Comparison of ENCODE assay signal across 23 cellular contexts in the genomic region with DNA sequence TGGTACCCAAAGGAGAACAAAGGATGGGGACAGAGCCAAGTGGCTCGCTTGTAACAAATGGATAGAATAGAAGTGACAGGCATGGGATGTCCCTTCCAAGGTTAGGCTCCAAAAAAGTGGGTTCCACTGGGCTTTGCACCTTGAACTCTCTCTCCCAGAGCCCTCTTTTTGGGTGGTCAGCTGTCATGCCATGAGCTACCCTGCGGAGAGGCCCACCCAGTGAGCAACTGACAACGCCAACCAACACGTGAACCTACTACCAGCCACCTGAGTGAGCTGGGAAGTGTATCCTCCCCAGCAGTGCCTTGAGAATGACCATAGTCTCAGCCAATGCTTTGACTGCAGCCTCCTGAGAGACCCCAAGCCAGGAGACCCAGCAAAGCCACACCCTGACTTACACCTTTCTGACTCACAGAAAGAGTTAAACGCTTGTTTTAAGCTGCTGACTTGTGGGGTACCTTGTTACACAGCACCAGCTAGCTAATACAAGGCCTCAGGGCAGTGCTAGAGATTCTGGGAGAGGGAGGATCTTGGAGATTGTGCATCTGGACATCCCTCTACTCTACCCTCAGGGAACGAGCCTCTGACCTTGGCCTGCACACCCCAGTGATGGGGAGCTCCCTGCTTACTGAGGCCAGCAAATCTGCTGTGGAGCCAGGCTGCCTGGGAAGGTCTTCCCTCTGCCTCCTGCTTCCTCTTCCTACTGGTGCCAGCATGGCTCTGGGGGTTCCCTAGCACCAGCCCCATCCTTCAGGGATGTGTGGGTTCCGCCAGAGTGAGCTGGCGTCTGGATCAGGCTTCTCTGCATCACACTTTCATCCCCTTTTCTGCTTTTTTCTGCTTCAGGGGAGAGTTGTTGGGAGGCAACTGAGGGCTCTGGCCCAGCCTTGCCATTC. TPM values are rescaled to one million over a fixed set of nuclear protein-coding genes. Genes with fewer than 3 reads are reported as not detected.
DNase-seq lines count a peak whose midpoint lies in the region; ATAC-seq, FAIRE-seq and TF ChIP-seq lines count a peak whose summit lies in the region.
"Had no signal": no experiment of that assay in that cellular context is flagged by ENCODE, and none has a peak within 500 bp of the region (broad histone marks: within the 10 kb centered on the region; RNA-seq: fewer than 3 reads in every experiment).

No MANE protein-coding gene starts in this region.

- no peak overlapping the region for H2AK5ac ChIP-seq in H1 (ENCODE audit: low read depth, low read length)

- POLR2A ChIA-PET in H1 (lab: Charles Lee; ENCODE audit: partially characterized antibody) = interaction anchor here (1.5 to 1.6 kb wide), 2 partner anchors 8 to 27 kb away, joined by 3 to 4 read pairs; no protein-coding TSS in a partner anchor

- no peak overlapping the region for H3K9ac ChIP-seq in H1 (replicated peaks in 1 of 4; ENCODE audit: extremely low read depth in 1 of 4, low read depth in 3 of 4, low read length in 3 of 4)
- H3K9ac ChIP-seq in neural progenitor cell = no peak overlapping the region

- peaks cover 2% of the 10 kb centered on the region for H3K9me3 Mint-ChIP-seq in neural progenitor cell
- H3K9me3 Mint-ChIP-seq in activated T-helper 1 cell treated with anti-CD3 and anti-CD28 coated beads, Interleukin-12 subunit alpha, Interleukin-12 subunit beta, Interleukin-2, Interleukin-4 antibody, amounts not matched to agents 30 ng/mL and 10 ng/mL and 1 ng/mL, durations not matched to agents 14 hours and 24 hours and 36 hours = no peaks in the 10 kb centered on the region
- H3K9me3 Mint-ChIP-seq: CD8-positive, alpha-beta memory T cell; HFFc6; IgD-negative memory B cell had no signal

- no peak overlapping the region for H4K8ac ChIP-seq in H1 (ENCODE audit: extremely low read depth, insufficient read depth, low read length)

- no peak overlapping the region for H3K4ac ChIP-seq in H1 (replicated peaks; ENCODE audit: insufficient read length, low read depth, low read length)

- H2AFZ ChIP-seq in H1 (ENCODE audit: low read length) (no peak overlapping the region), neural progenitor cell (replicated peaks) (no peak overlapping the region)

- no peaks in the 10 kb centered on the region; a peak in 1 of 7 replicates for H3K27me3 ChIP-seq in H1 (replicated peaks in 1 of 4; ENCODE audit: control insufficient read depth in 3 of 4, extremely low read depth in 1 of 4, insufficient read depth in 3 of 4, low read length in 3 of 4)
- no peaks in the 10 kb centered on the region for H3K27me3 ChIP-seq in neural progenitor cell
- H3K27me3 ChIP-seq in upper lobe of right lung = no peaks in the 10 kb centered on the region
- H3K27me3 ChIP-seq: SJSA1 had no signal

- peak; percentile 36 for DNase-seq in activated CD8-positive, alpha-beta memory T cell treated with anti-CD3 and anti-CD28 coated beads, Interleukin-2, amount 50 U/mL, for 48 hours
- DNase-seq in H1 (ENCODE audit: low read depth in 1 of 2, low spot score in 2 of 2) (peak in 1 of 2 experiments; percentile 36), neural progenitor cell (ENCODE audit: low spot score) (no peak), upper lobe of right lung (peak; percentile 46), hepatic stellate cell (ENCODE audit: low spot score) (no peak)
- DNase-seq in activated T-helper 1 cell treated with anti-CD3 and anti-CD28 coated beads, Interleukin-12 subunit alpha, Interleukin-12 subunit beta, Interleukin-2, Interleukin-4 antibody, amounts not matched to agents 30 ng/mL and 10 ng/mL and 1 ng/mL, durations not matched to agents 14 hours and 24 hours and 36 hours (ENCODE audit: low spot score) = no peak
- DNase-seq: ACHN; C1 segment of cervical spinal cord; CD8-positive, alpha-beta memory T cell; HFFc6; Karpas-422; NCI-H1436 treated with DMSO at 0.1 percent for 48 hours; NCI-H2029 treated with DMSO at 0.1 percent for 48 hours; NCI-H2171; NCI-H446 had no signal

- no peaks in the 10 kb centered on the region for H3F3A ChIP-seq in neural progenitor cell (ENCODE audit: low read depth)

- H3K36me3 ChIP-seq in H1 (ENCODE audit: control insufficient read depth in 2 of 4, insufficient read depth in 4 of 4, low read length in 3 of 4) (no peaks in the 10 kb centered on the region), neural progenitor cell (no peaks in the 10 kb centered on the region), upper lobe of right lung (no peaks in the 10 kb centered on the region)
- H3K36me3 ChIP-seq: SJSA1 had no signal

- H3K4me3 ChIP-seq in H1 (ENCODE audit: extremely low read depth in 1 of 4, insufficient read depth in 2 of 4, low read depth in 3 of 4, low read length in 4 of 4) = no peak overlapping the region
- H3K4me3 ChIP-seq in neural progenitor cell = no peak overlapping the region
- H3K4me3 ChIP-seq in upper lobe of right lung = no peak overlapping the region
- H3K4me3 ChIP-seq: SJSA1 had no signal

- WGBS in H1 (ENCODE audit: extremely low coverage in 1 of 2, insufficient coverage in 1 of 2, insufficient read length in 1 of 2, insufficient replicate concordance in 2 of 2, low coverage in 1 of 2, low lambda C conversion rate in 2 of 2, missing lambda C conversion rate in 1 of 2), 2 experiments = 85% methylated on average over 8 of the region's 8 CpGs; no CpG with 5 or more reads in 1 of the 2 experiments

- no peak overlapping the region for H4K91ac ChIP-seq in H1 (replicated peaks; ENCODE audit: insufficient read length, low read length)

- H3K4me1 ChIP-seq in H1 (replicated peaks in 1 of 4; ENCODE audit: control insufficient read depth in 3 of 4, insufficient read depth in 4 of 4, low read length in 3 of 4) (peaks cover 0 to 11% (median 9%) of the 10 kb centered on the region in 4 experiments; a peak in 6 of 7 replicates), neural progenitor cell (no peaks in the 10 kb centered on the region), upper lobe of right lung (no peaks in the 10 kb centered on the region)
- H3K4me1 ChIP-seq: SJSA1 had no signal

- TF ChIP-seq POLR2A in H1 (IDR thresholded peaks at IDR 0.05; ENCODE audit: control extremely low read depth in 1 of 2, low read depth in 2 of 2, low read length in 2 of 2) = no peak

- intact Hi-C loops in upper lobe of right lung (cut with DNase I) = no loop called here
- intact Hi-C loops in activated T-helper 1 cell treated with anti-CD3 and anti-CD28 coated beads, Interleukin-12 subunit alpha, Interleukin-12 subunit beta, Interleukin-2, Interleukin-4 antibody, amounts not matched to agents 30 ng/mL and 10 ng/mL and 1 ng/mL, durations not matched to agents 14 hours and 24 hours and 36 hours (cut with micrococcal nuclease) = no loop called here

- ATAC-seq in upper lobe of right lung (no peak), GM21360 (IDR thresholded peaks at IDR 0.05; ENCODE audit: unreplicated experiment) (no peak)
- ATAC-seq: Panc1 had no signal

- 0 out of 2 replicates have a peak overlapping the region, but pooled peaks have one; percentile 72 for H2BK20ac ChIP-seq in H1 (ENCODE audit: low read length)

- H3K27me3 Mint-ChIP-seq in neural progenitor cell (ENCODE audit: insufficient read depth, low read depth) = peaks cover 11% of the 10 kb centered on the region
- H3K27me3 Mint-ChIP-seq in activated T-helper 1 cell treated with anti-CD3 and anti-CD28 coated beads, Interleukin-12 subunit alpha, Interleukin-12 subunit beta, Interleukin-2, Interleukin-4 antibody, amounts not matched to agents 30 ng/mL and 10 ng/mL and 1 ng/mL, durations not matched to agents 14 hours and 24 hours and 36 hours (ENCODE audit: insufficient read depth) = no peaks in the 10 kb centered on the region

- no peak overlapping the region for H3K27ac ChIP-seq in H1 (ENCODE audit: low read depth, low read length)
- no peak overlapping the region for H3K27ac ChIP-seq in neural progenitor cell
- H3K27ac ChIP-seq in upper lobe of right lung = no peak overlapping the region
- H3K27ac ChIP-seq: SJSA1 had no signal

- no peak overlapping the region for H2BK5ac ChIP-seq in H1 (ENCODE audit: low read depth, low read length)

- CTCF ChIA-PET in H1 (lab: Charles Lee; ENCODE audit: partially characterized antibody) = interaction anchor here (0.6 to 1.0 kb wide), 3 partner anchors 11 to 1333 kb away, joined by 3 to 6 read pairs (median 4); no protein-coding TSS in a partner anchor

- no peak for TF ChIP-seq RAD21 in H1 (IDR thresholded peaks at IDR 0.05 in 1 of 2, conservative IDR thresholded peaks at IDR 0.05 in 1 of 2; ENCODE audit: low read depth in 2 of 2, low read length in 2 of 2)

- no peak overlapping the region for H3K23ac ChIP-seq in H1 (ENCODE audit: insufficient read length)

- no peak overlapping the region for H3K14ac ChIP-seq in H1 (ENCODE audit: insufficient read length)

- H3K56ac ChIP-seq in H1 (replicated peaks; ENCODE audit: insufficient read length, low read depth, low read length) = no peak overlapping the region

- FAIRE-seq in H1 (lab: Jason Lieb, UNC) = no peak
- FAIRE-seq: D721Med, HTR-8/SVneo had no signal

- peaks cover 11% of the 10 kb centered on the region; the same call in 1 of the 2 replicates for H3K23me2 ChIP-seq in H1 (ENCODE audit: low read depth, low read length)

- no peak overlapping the region for H4K5ac ChIP-seq in H1 (ENCODE audit: insufficient read length, low read depth, low read length)

- no peak overlapping the region for H2BK120ac ChIP-seq in H1 (replicated peaks; ENCODE audit: low read depth, low read length)

- H3K36me3 Mint-ChIP-seq in neural progenitor cell = no peaks in the 10 kb centered on the region
- H3K36me3 Mint-ChIP-seq in activated T-helper 1 cell treated with anti-CD3 and anti-CD28 coated beads, Interleukin-12 subunit alpha, Interleukin-12 subunit beta, Interleukin-2, Interleukin-4 antibody, amounts not matched to agents 30 ng/mL and 10 ng/mL and 1 ng/mL, durations not matched to agents 14 hours and 24 hours and 36 hours (ENCODE audit: low read depth) = no peaks in the 10 kb centered on the region
- H3K36me3 Mint-ChIP-seq: CD8-positive, alpha-beta memory T cell; IgD-negative memory B cell had no signal

- TF ChIP-seq CTCF in H1 (IDR thresholded peaks at IDR 0.05; ENCODE audit: control extremely low read depth in 1 of 3, insufficient read depth in 1 of 3, low read depth in 1 of 3, low read length in 3 of 3) (no peak), neural progenitor cell (IDR thresholded peaks at IDR 0.05) (no peak), upper lobe of right lung (IDR thresholded peaks at IDR 0.05) (no peak)

- H3K4me2 ChIP-seq in H1 (ENCODE audit: insufficient read depth in 1 of 2, low read depth in 2 of 2, low read length in 2 of 2) (no peak overlapping the region), neural progenitor cell (no peak overlapping the region)

- no peak overlapping the region for H2BK15ac ChIP-seq in H1 (ENCODE audit: low read length)

- H3K27ac Mint-ChIP-seq in neural progenitor cell = peak overlapping the region; percentile 88
- H3K27ac Mint-ChIP-seq in activated T-helper 1 cell treated with anti-CD3 and anti-CD28 coated beads, Interleukin-12 subunit alpha, Interleukin-12 subunit beta, Interleukin-2, Interleukin-4 antibody, amounts not matched to agents 30 ng/mL and 10 ng/mL and 1 ng/mL, durations not matched to agents 14 hours and 24 hours and 36 hours = no peak overlapping the region
- H3K27ac Mint-ChIP-seq: HFFc6 had no signal

- H2BK12ac ChIP-seq in H1 (ENCODE audit: low read depth, low read length) = peak overlapping the region; percentile 84; the same call in 1 of the 2 replicates

- no peak overlapping the region for H3K4me3 Mint-ChIP-seq in neural progenitor cell
- no peak overlapping the region for H3K4me3 Mint-ChIP-seq in activated T-helper 1 cell treated with anti-CD3 and anti-CD28 coated beads, Interleukin-12 subunit alpha, Interleukin-12 subunit beta, Interleukin-2, Interleukin-4 antibody, amounts not matched to agents 30 ng/mL and 10 ng/mL and 1 ng/mL, durations not matched to agents 14 hours and 24 hours and 36 hours
- H3K4me3 Mint-ChIP-seq: CD8-positive, alpha-beta memory T cell; HFFc6 had no signal

- peaks cover 21% of the 10 kb centered on the region for H3K4me1 Mint-ChIP-seq in neural progenitor cell
- no peaks in the 10 kb centered on the region for H3K4me1 Mint-ChIP-seq in activated T-helper 1 cell treated with anti-CD3 and anti-CD28 coated beads, Interleukin-12 subunit alpha, Interleukin-12 subunit beta, Interleukin-2, Interleukin-4 antibody, amounts not matched to agents 30 ng/mL and 10 ng/mL and 1 ng/mL, durations not matched to agents 14 hours and 24 hours and 36 hours (ENCODE audit: low read depth)
- H3K4me1 Mint-ChIP-seq: CD8-positive, alpha-beta memory T cell; IgD-negative memory B cell had no signal

- H3K18ac ChIP-seq in H1 (ENCODE audit: extremely low read depth, low read length) = no peak overlapping the region

- H3K79me2 ChIP-seq in H1 (ENCODE audit: control insufficient read depth in 1 of 2, insufficient read depth in 2 of 2, low read length in 2 of 2) = no peaks in the 10 kb centered on the region
- H3K79me2 ChIP-seq in neural progenitor cell (ENCODE audit: low read depth) = no peaks in the 10 kb centered on the region

- no peaks in the 10 kb centered on the region for H3K79me1 ChIP-seq in H1 (ENCODE audit: low read depth, low read length)

- H3K9me3 ChIP-seq in H1 (ENCODE audit: insufficient read depth in 2 of 2, low read depth in 1 of 2, low read length in 1 of 2) (peaks cover 5% of the 10 kb centered on the region in 2 experiments; a peak in 3 of 4 replicates), neural progenitor cell (ENCODE audit: low read depth) (no peaks in the 10 kb centered on the region), upper lobe of right lung (no peaks in the 10 kb centered on the region)
- H3K9me3 ChIP-seq: SJSA1 had no signal

- TF ChIP-seq EP300 in H1 (IDR thresholded peaks at IDR 0.05; ENCODE audit: borderline replicate concordance in 1 of 2, low read depth in 2 of 2, low read length in 2 of 2) = no peak

- H4K20me1 ChIP-seq in H1 (replicated peaks in 1 of 2; ENCODE audit: control insufficient read depth in 1 of 2, insufficient read depth in 2 of 2, low read length in 2 of 2) = no peaks in the 10 kb centered on the region
- H4K20me1 ChIP-seq in neural progenitor cell (ENCODE audit: low read depth) = no peaks in the 10 kb centered on the region

RNA-seq across cellular contexts. Expression of gene RFPL3, which starts 29.1 kb away (rescaled TPM):
- total RNA-seq in H1 (2021; fragmentation: NEBNext Ultra II Directional; extraction: Animal tissue kit (Norgen Biotek cat#: 25700)) = 0.24 TPM in 1 of 2 replicates, not detected in the other
- polyA plus RNA-seq in H1 (2011; rRNA removed) = 0.08 TPM in 2 replicates
- polyA plus RNA-seq in H1 (2011; cell fraction: cytosol; rRNA removed) = 0.14 TPM
- not detected for polyA plus RNA-seq in H1 (2011; cell fraction: nucleus; rRNA removed)
- polyA plus RNA-seq in H1 (2012, experiment 1 of 2) = 0.17 to 0.18 TPM in 2 of 4 replicates, not detected in the others
- not detected for polyA plus RNA-seq in H1 (2012, experiment 2 of 2)
- 0.12 TPM for polyA plus RNA-seq in H1 (2013, experiment 1 of 2)
- polyA plus RNA-seq in H1 (2013, experiment 2 of 2) = 0.24 TPM
- polyA minus RNA-seq in H1 (2011; rRNA and poly(A)+ RNA removed) = not detected in 2 replicates
- polyA minus RNA-seq in H1 (2011; cell fraction: cytosol; rRNA and poly(A)+ RNA removed) = not detected
- polyA minus RNA-seq in H1 (2011; cell fraction: nucleus; rRNA and poly(A)+ RNA removed) = not detected
- total RNA-seq in neural progenitor cell (ENCODE audit: low replicate concordance) = 0.09 TPM in 1 of 2 replicates, not detected in the other
- not detected for total RNA-seq in upper lobe of right lung
- total RNA-seq in activated T-helper 1 cell treated with anti-CD3 and anti-CD28 coated beads, Interleukin-12 subunit alpha, Interleukin-12 subunit beta, Interleukin-2, Interleukin-4 antibody, amounts not matched to agents 30 ng/mL and 10 ng/mL and 1 ng/mL, durations not matched to agents 14 hours and 24 hours and 36 hours = not detected in 2 replicates
- total RNA-seq: CD8-positive, alpha-beta memory T cell; H4; HFFc6; MCF 10A; SJSA1 had no signal
- polyA plus RNA-seq: CD8-positive, alpha-beta memory T cell; IgD-negative memory B cell had no signal

Comparison
In these comparisons a context has a peak if more than half of its experiments do, and no peak if none do; other contexts are left out.
1. DNase-seq: peak in activated CD8-positive, alpha-beta memory T cell treated with anti-CD3 and anti-CD28 coated beads, Interleukin-2, amount 50 U/mL, for 48 hours (single experiment) and upper lobe of right lung (single experiment); none in neural progenitor cell (single experiment), activated T-helper 1 cell treated with anti-CD3 and anti-CD28 coated beads, Interleukin-12 subunit alpha, Interleukin-12 subunit beta, Interleukin-2, Interleukin-4 antibody, amounts not matched to agents 30 ng/mL and 10 ng/mL and 1 ng/mL, durations not matched to agents 14 hours and 24 hours and 36 hours (single experiment) and hepatic stellate cell (single experiment).